8 cellular contexts compared by ENCODE assay signal in the genomic region with DNA sequence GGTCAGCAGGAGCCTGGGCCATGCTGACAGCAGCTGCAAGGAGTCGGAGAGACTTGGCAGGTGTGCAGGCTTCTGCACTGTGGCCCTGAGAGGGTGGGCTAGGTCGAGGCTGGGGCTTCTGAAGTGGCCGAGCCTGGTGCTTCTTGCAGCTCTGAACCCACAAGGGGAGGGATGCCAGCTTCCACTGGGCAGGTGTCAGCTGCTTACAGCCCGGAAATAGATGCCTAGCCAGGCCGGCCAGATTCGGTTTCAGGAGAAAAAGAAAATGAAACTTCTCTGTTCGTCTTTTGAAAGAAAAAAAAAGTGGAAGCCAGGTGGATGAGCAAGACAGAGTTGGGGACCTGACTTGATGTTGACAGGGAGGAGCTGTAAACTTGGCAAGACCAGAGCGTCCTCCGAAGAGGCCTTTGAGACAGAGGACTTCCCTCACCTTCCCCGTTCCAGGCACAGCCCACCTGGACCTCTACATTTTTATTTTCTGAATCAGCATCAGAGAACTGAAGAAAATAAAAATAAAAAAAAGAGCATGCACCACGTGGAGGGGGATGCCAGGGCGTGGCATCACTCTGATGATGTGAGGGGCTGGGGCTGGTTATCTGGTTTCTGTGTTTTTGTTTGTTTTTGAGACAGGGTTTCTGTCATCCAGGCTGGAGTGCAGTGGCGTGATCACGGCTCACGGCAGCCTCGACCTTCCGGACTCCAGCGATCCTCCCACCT. TPM values are rescaled to one million over a fixed set of nuclear protein-coding genes. Genes with fewer than 3 reads are reported as not detected.
DNase-seq lines count a peak whose midpoint lies in the region; ATAC-seq, FAIRE-seq and TF ChIP-seq lines count a peak whose summit lies in the region.

A gene with protein sequence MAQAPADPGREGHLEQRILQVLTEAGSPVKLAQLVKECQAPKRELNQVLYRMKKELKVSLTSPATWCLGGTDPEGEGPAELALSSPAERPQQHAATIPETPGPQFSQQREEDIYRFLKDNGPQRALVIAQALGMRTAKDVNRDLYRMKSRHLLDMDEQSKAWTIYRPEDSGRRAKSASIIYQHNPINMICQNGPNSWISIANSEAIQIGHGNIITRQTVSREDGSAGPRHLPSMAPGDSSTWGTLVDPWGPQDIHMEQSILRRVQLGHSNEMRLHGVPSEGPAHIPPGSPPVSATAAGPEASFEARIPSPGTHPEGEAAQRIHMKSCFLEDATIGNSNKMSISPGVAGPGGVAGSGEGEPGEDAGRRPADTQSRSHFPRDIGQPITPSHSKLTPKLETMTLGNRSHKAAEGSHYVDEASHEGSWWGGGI (minus strand): TSS at position 153 of the 717 bp plus-strand sequence. CDS start 131 bp downstream, at position 22.

- TF ChIP-seq CTCF in GM06990 (IDR thresholded peaks at IDR 0.05; ENCODE audit: insufficient read depth, low read length, poor library complexity, severe bottlenecking), result no peak

- ATAC-seq in GM19395 (IDR thresholded peaks at IDR 0.05; ENCODE audit: unreplicated experiment) (peak; percentile 56), HG03439 (IDR thresholded peaks at IDR 0.05; ENCODE audit: unreplicated experiment) (peak; percentile 45)
- peak; percentile 50 to 70 for ATAC-seq in natural killer cell treated with Interleukin-12 subunit alpha and Interleukin-12 subunit beta and Interleukin-15 and Interleukin-18, amount 100 ng/mL, for 72 hours

- no peaks in the 10 kb centered on the region for H3K27me3 Mint-ChIP-seq in natural killer cell treated with Interleukin-12 subunit alpha and Interleukin-12 subunit beta and Interleukin-15 and Interleukin-18, amount 100 ng/mL, for 72 hours

- no peak for FAIRE-seq in frontal cortex (lab: Jason Lieb, UNC)

- H3K27ac Mint-ChIP-seq in natural killer cell treated with Interleukin-12 subunit alpha and Interleukin-12 subunit beta and Interleukin-15 and Interleukin-18, amount 100 ng/mL, for 72 hours, result peak within 1 kb of the TSS; percentile 91 to 93

- no peaks in the 10 kb centered on the region for H3K36me3 ChIP-seq in GM06990 (ENCODE audit: control insufficient read depth, insufficient read depth, low read length)

- H3K4me1 Mint-ChIP-seq in natural killer cell treated with Interleukin-12 subunit alpha and Interleukin-12 subunit beta and Interleukin-15 and Interleukin-18, amount 100 ng/mL, for 72 hours (ENCODE audit: low read depth in 2 of 2), result peaks cover 49 to 51% of the 10 kb centered on the region in 2 donors

- H3K9me3 Mint-ChIP-seq in natural killer cell treated with Interleukin-12 subunit alpha and Interleukin-12 subunit beta and Interleukin-15 and Interleukin-18, amount 100 ng/mL, for 72 hours, result no peaks in the 10 kb centered on the region

- DNase-seq in GM06990 (ENCODE audit: extremely low read depth, insufficient read length), result peak; percentile 81
- DNase-seq in activated T-cell treated with anti-CD3 and anti-CD28 coated beads for 24 hours (ENCODE audit: low read depth), result peak; percentile 35
- peak; percentile 70 for DNase-seq in natural killer cell treated with Interleukin-12 subunit alpha and Interleukin-12 subunit beta and Interleukin-15 and Interleukin-18, amount 100 ng/mL, for 72 hours (ENCODE audit: low spot score)
- no peak for DNase-seq in NCI-H146 treated with DMSO at 0.1 percent for 48 hours (lab: John Stamatoyannopoulos, UW; ENCODE audit: unreplicated experiment)
- no peak for DNase-seq in dedifferentiated amniotic fluid mesenchymal stem cell (ENCODE audit: extremely low spot score)
- DNase-seq in frontal cortex (ENCODE audit: low spot score in 2 of 2), result no peak

- H3K4me3 Mint-ChIP-seq in natural killer cell treated with Interleukin-12 subunit alpha and Interleukin-12 subunit beta and Interleukin-15 and Interleukin-18, amount 100 ng/mL, for 72 hours, result peak within 1 kb of the TSS; percentile 73

- no peaks in the 10 kb centered on the region for H3K36me3 Mint-ChIP-seq in natural killer cell treated with Interleukin-12 subunit alpha and Interleukin-12 subunit beta and Interleukin-15 and Interleukin-18, amount 100 ng/mL, for 72 hours

- H3K4me3 ChIP-seq in GM06990 (replicated peaks; ENCODE audit: low read depth, low read length), result peak within 1 kb of the TSS; percentile 57

- H3K27me3 ChIP-seq in GM06990 (replicated peaks; ENCODE audit: control insufficient read depth, insufficient read depth, low read length), result no peaks in the 10 kb centered on the region; the same call in none of the 2 replicates

RNA-seq across cellular contexts. Expression of the gene that starts here (rescaled TPM):
- total RNA-seq in natural killer cell treated with Interleukin-12 subunit alpha and Interleukin-12 subunit beta and Interleukin-15 and Interleukin-18, amount 100 ng/mL, for 72 hours, result 1 to 10 TPM; 4.8 to 4.9 TPM
- total RNA-seq in frontal cortex, result not detected

Comparison
In these comparisons a context has a peak if more than half of its experiments do, and no peak if none do; other contexts are left out.
1. DNase-seq: peak in GM06990 (single experiment), activated T-cell treated with anti-CD3 and anti-CD28 coated beads for 24 hours (single experiment) and natural killer cell treated with Interleukin-12 subunit alpha and Interleukin-12 subunit beta and Interleukin-15 and Interleukin-18, amount 100 ng/mL, for 72 hours (single experiment); none in NCI-H146 treated with DMSO at 0.1 percent for 48 hours (single experiment), dedifferentiated amniotic fluid mesenchymal stem cell (single experiment) and frontal cortex (0 of 2).
2. Peak in every context shown above with its lines, with median percentiles within 50 percentile points of each other: ATAC-seq.